In the genomic region with DNA sequence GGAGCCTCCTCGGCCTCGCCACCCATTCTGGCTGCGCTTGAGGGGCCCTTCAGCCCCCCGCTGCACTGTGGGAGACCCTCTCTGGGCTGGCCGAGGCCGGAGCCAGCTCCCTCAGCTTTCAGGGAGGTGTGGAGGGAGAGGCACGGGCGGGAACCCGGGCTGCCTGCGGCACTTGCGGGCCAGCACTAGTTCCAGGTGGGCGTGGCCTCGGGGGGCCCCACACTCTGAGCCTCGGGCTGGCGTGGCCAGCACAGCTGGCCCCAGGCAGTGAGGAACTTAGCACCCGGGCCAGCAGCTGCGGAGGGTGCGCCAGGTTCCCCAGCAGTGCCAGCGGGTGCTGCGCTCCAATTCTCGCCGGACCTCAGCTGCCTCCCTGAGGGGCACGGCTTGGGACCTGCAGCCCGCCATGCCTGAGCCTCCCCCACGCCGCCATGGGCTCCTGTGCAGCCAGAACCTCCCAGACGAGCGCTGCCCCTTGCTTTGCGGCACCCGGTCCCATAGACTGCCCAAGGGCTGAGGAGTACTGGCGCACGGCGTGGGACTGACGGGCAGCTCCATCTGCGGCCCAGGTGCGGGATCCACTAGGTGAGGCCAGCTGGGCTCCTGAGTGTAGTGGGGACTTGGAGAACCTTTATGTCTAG, we compare ENCODE assay signal across 1 cellular context.
A peak's percentile ranks its signal among the peaks of the same experiment; 100 is the strongest.
TF ChIP-seq lines count a peak whose summit lies in the region.

No MANE protein-coding gene starts in this region.

TF ChIP-seq in K562, 482 proteins besides CTCF, POLR2A, EP300 and RAD21 (continued from another document):
- TF ChIP-seq PCBP1 (IDR thresholded peaks at IDR 0.05; ENCODE audit: low read depth, low read length, poor library complexity, severe bottlenecking) = no peak
- TF ChIP-seq HNRNPLL (IDR thresholded peaks at IDR 0.05; ENCODE audit: low read depth, low read length, poor library complexity, severe bottlenecking) = peak; percentile 33
- TF ChIP-seq RBFOX2 (IDR thresholded peaks at IDR 0.05; ENCODE audit: low read depth, low read length) = 0 out of 2 replicates have a peak, but pooled peaks have one; percentile 31
- TF ChIP-seq ZNF778 (CRISPR knock-in tag; IDR thresholded peaks at IDR 0.05) = no peak
- TF ChIP-seq, protein P1, sequence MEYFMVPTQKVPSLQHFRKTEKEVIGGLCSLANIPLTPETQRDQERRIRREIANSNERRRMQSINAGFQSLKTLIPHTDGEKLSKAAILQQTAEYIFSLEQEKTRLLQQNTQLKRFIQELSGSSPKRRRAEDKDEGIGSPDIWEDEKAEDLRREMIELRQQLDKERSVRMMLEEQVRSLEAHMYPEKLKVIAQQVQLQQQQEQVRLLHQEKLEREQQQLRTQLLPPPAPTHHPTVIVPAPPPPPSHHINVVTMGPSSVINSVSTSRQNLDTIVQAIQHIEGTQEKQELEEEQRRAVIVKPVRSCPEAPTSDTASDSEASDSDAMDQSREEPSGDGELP (CRISPR knock-in tag; IDR thresholded peaks at IDR 0.05; ENCODE audit: borderline replicate concordance) = peak; percentile 22; the same call in 1 of the 2 replicates
- TF ChIP-seq, protein P2, sequence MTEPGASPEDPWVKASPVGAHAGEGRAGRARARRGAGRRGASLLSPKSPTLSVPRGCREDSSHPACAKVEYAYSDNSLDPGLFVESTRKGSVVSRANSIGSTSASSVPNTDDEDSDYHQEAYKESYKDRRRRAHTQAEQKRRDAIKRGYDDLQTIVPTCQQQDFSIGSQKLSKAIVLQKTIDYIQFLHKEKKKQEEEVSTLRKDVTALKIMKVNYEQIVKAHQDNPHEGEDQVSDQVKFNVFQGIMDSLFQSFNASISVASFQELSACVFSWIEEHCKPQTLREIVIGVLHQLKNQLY (CRISPR knock-in tag; conservative IDR thresholded peaks at IDR 0.05) = no peak
- no peak for TF ChIP-seq CXXC5 (CRISPR knock-in tag; IDR thresholded peaks at IDR 0.05)
